Comparison of ENCODE assay signal across 19 cellular contexts in genomic region chr14:51879170-51879569, GRCh38. TPM values are rescaled to one million over a fixed set of nuclear protein-coding genes. Genes with fewer than 3 reads are reported as not detected.
DNase-seq lines count a peak whose midpoint lies in the region; ATAC-seq and TF ChIP-seq lines count a peak whose summit lies in the region.
"Had no signal": no experiment of that assay in that cellular context is flagged by ENCODE, and none has a peak within 500 bp of the region (broad histone marks: within the 10 kb centered on the region; RNA-seq: fewer than 3 reads in every experiment).

No MANE protein-coding gene starts in this region.

- H3K4me1 Mint-ChIP-seq in CD4-positive, alpha-beta memory T cell = peaks cover 54 to 82% (median 70%) of the 10 kb centered on the region in 4 donors
- peaks cover 37 to 70% (median 58%) of the 10 kb centered on the region in 3 donors for H3K4me1 Mint-ChIP-seq in naive B cell

- peaks cover 12% of the 10 kb centered on the region for H3K36me3 ChIP-seq in CD4-positive, alpha-beta memory T cell (ENCODE audit: insufficient read depth, low read length)
- H3K36me3 ChIP-seq: brain microvascular endothelial cell, colonic mucosa, left ventricle myocardium inferior, upper lobe of left lung had no signal

- H3K27me3 ChIP-seq in CD4-positive, alpha-beta memory T cell (ENCODE audit: insufficient read depth, low read length) = no peaks in the 10 kb centered on the region
- H3K27me3 ChIP-seq: brain microvascular endothelial cell, colonic mucosa, upper lobe of left lung had no signal

- CTCF ChIA-PET in CD4-positive, alpha-beta memory T cell (lab: Charles Lee; ENCODE audit: partially characterized antibody) = interaction anchor here (1.6 kb wide), 1 partner anchor 19 kb away, joined by 4 read pairs; the partner anchor contains the start of gene GNG2

- no peak for TF ChIP-seq CTCF in coronary artery (IDR thresholded peaks at IDR 0.05)

- ATAC-seq in GM18868 (IDR thresholded peaks at IDR 0.05; ENCODE audit: unreplicated experiment) (peak; percentile 60), HG03432 (IDR thresholded peaks at IDR 0.05; ENCODE audit: unreplicated experiment) (peak; percentile 36), naive B cell (ENCODE audit: low read depth in 2 of 2) (peak; percentile 82 to 83), GM21381 (IDR thresholded peaks at IDR 0.05; ENCODE audit: unreplicated experiment) (no peak)
- ATAC-seq: activated CD4-positive, CD25-positive, alpha-beta regulatory T cell treated with anti-CD3 and anti-CD28 coated beads, Interleukin-2, amount 50 U/mL, for 24 hours had no signal

- no peaks in the 10 kb centered on the region for H3K9me3 ChIP-seq in CD4-positive, alpha-beta memory T cell (ENCODE audit: control insufficient read depth in 1 of 2, low read length in 2 of 2)
- H3K9me3 ChIP-seq: colonic mucosa, left ventricle myocardium inferior, upper lobe of left lung had no signal

- H3K4me3 Mint-ChIP-seq in CD4-positive, alpha-beta memory T cell = peak overlapping the region in 2 of 8 donors; percentile 1 to 22
- H3K4me3 Mint-ChIP-seq in naive B cell = peak overlapping the region in 7 of 8 donors; percentile 2 to 67 (median 23)
- H3K4me3 Mint-ChIP-seq: activated T-helper 1 cell treated with anti-CD3 and anti-CD28 coated beads, Interleukin-12 subunit alpha, Interleukin-12 subunit beta, Interleukin-2, Interleukin-4 antibody, amounts not matched to agents 30 ng/mL and 10 ng/mL and 1 ng/mL, durations not matched to agents 14 hours and 24 hours and 36 hours had no signal

- peak overlapping the region; percentile 2 to 80 (median 54) for H3K27ac Mint-ChIP-seq in CD4-positive, alpha-beta memory T cell
- H3K27ac Mint-ChIP-seq in naive B cell = peak overlapping the region; percentile 37 to 97 (median 88)
- H3K27ac Mint-ChIP-seq: activated T-helper 1 cell treated with anti-CD3 and anti-CD28 coated beads, Interleukin-12 subunit alpha, Interleukin-12 subunit beta, Interleukin-2, Interleukin-4 antibody, amounts not matched to agents 30 ng/mL and 10 ng/mL and 1 ng/mL, durations not matched to agents 14 hours and 24 hours and 36 hours had no signal

- no peaks in the 10 kb centered on the region for H3K9me3 Mint-ChIP-seq in CD4-positive, alpha-beta memory T cell
- no peaks in the 10 kb centered on the region for H3K9me3 Mint-ChIP-seq in naive B cell
- H3K9me3 Mint-ChIP-seq: activated T-helper 1 cell treated with anti-CD3 and anti-CD28 coated beads, Interleukin-12 subunit alpha, Interleukin-12 subunit beta, Interleukin-2, Interleukin-4 antibody, amounts not matched to agents 30 ng/mL and 10 ng/mL and 1 ng/mL, durations not matched to agents 14 hours and 24 hours and 36 hours had no signal

- no peak overlapping the region for H3K4me3 ChIP-seq in CD4-positive, alpha-beta memory T cell (ENCODE audit: low read length in 2 of 2)
- no peak overlapping the region for H3K4me3 ChIP-seq in coronary artery
- H3K4me3 ChIP-seq: colonic mucosa, left ventricle myocardium inferior, skin epidermis, upper lobe of left lung had no signal

- H3K36me3 Mint-ChIP-seq in CD4-positive, alpha-beta memory T cell = peaks cover 42 to 65% of the 10 kb centered on the region in 2 donors
- peaks cover 0 to 13% of the 10 kb centered on the region in 2 donors for H3K36me3 Mint-ChIP-seq in naive B cell

- no peak for DNase-seq in CD4-positive, alpha-beta memory T cell
- DNase-seq in naive B cell = no peak
- DNase-seq in coronary artery (ENCODE audit: low spot score) = no peak
- no peak for DNase-seq in activated effector memory CD4-positive, alpha-beta T cell treated with Interleukin-2 at 50 U/mL for 16 hours
- no peak for DNase-seq in DMS79 treated with DMSO at 0.1 percent for 48 hours (lab: John Stamatoyannopoulos, UW)
- DNase-seq: brain microvascular endothelial cell; colonic mucosa; left ventricle myocardium inferior; NCI-H2081 treated with DMSO at 0.1 percent for 48 hours; NCI-H510A; stimulated activated CD4-positive, alpha-beta T cell treated with anti-CD3 and anti-CD28 coated beads, Interleukin-2, amount 100 ng/mL, for 48 hours; upper lobe of left lung had no signal

- H3K27me3 Mint-ChIP-seq in CD4-positive, alpha-beta memory T cell = no peaks in the 10 kb centered on the region
- H3K27me3 Mint-ChIP-seq in naive B cell = no peaks in the 10 kb centered on the region

- H3K4me1 ChIP-seq in CD4-positive, alpha-beta memory T cell (ENCODE audit: insufficient read depth, low read length) = peaks cover 89% of the 10 kb centered on the region
- H3K4me1 ChIP-seq: colonic mucosa had no signal

- POLR2A ChIA-PET in CD4-positive, alpha-beta memory T cell (lab: Charles Lee; ENCODE audit: partially characterized antibody) = interaction anchor here (0.6 to 2.5 kb wide), 2 partner anchors 18 to 32 kb away, joined by 3 to 10 read pairs; no protein-coding TSS in a partner anchor

- H3K27ac ChIP-seq in CD4-positive, alpha-beta memory T cell (ENCODE audit: low read depth, low read length) = no peak overlapping the region
- H3K27ac ChIP-seq in coronary artery = no peak overlapping the region
- H3K27ac ChIP-seq: brain microvascular endothelial cell, colonic mucosa, left ventricle myocardium inferior, RWPE1, skin epidermis, upper lobe of left lung had no signal

- intact Hi-C loops in CD4-positive, alpha-beta memory T cell (cut with micrococcal nuclease) = no loop called here

RNA-seq across cellular contexts. Expression of gene GNG2, which starts 18.8 kb away (rescaled TPM):
- 10 to 100 TPM; 81.3 to 84.8 TPM for total RNA-seq in CD4-positive, alpha-beta memory T cell
- 100 to 1,000 TPM; 159 to 177 TPM for polyA plus RNA-seq in CD4-positive, alpha-beta memory T cell
- polyA plus RNA-seq in naive B cell (ENCODE audit: low read depth in 6 of 6) = 10 to 100 TPM; 74.1 to 98.6 (median 91.4) TPM
